ENCODE assay signal across 8 cellular contexts in the genomic region with DNA sequence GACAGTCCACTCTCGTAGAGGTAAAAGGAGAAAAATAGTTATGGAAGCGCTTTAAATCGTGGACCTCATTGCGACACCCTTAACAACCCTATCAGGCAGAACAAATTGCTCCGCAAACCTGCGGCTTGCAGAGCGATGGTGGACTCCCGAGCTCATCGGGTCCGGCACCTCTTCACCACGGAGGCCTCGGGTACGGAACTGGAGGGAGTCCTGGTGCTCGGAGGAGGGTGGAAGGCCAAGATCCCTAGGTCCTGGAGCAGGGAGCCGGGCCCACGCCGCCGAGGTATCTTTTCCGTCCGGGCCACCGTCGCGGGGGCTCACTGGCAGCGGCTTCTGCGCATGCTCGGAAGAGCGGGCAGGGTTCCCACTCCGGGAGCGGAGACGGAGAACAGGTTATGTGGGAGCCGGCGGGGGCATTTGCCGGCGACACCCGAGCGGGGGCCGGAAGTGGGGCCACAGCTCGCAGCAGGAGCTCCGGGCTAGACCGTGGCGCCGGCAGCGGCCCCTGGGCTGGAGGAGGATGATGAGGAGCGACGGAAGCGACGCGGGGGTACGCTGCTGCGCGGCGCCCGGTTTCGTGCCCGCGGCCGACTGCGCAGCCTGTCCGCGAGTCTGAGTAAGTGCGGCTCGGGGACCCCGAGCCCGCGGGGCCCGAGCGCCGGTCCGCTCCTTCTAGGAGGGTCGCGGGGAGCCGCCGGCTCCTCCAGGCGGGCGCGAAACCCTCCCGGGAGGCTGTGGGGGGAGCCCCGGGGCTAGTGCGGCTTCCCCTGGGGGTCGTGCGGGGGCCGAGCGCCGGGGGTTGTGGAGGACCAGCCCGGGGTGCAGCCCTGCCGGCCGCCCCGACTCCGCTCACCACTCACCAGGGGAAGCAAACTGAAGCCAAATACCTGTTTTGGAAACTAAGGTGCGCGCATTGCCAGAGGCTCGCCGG. TPM values are rescaled to one million over a fixed set of nuclear protein-coding genes. Genes with fewer than 3 reads are reported as not detected.
DNase-seq lines count a peak whose midpoint lies in the region; ATAC-seq, FAIRE-seq and TF ChIP-seq lines count a peak whose summit lies in the region.

A gene (plus strand): TSS at position 349 of the 931 bp plus-strand sequence. CDS start 10,827 bp downstream, outside the sequence.

- dilution Hi-C loops in keratinocyte (cut with MboI; ENCODE audit: extremely low pct_ligation_motif_present, low sequenced_read_pairs): no loop called here

- peaks cover 67% of the 10 kb centered on the region for H3K79me2 ChIP-seq in keratinocyte (ENCODE audit: control insufficient read depth, insufficient read depth, low read length)

- no peak for TF ChIP-seq CTCF in AG10803 (conservative IDR thresholded peaks at IDR 0.05; ENCODE audit: low read length)
- TF ChIP-seq CTCF in keratinocyte (optimal IDR thresholded peaks at IDR 0.05 in 1 of 3, IDR thresholded peaks at IDR 0.05 in 1 of 3, conservative IDR thresholded peaks at IDR 0.05 in 1 of 3; ENCODE audit: extremely low read depth in 1 of 3, insufficient read depth in 2 of 3, low read length in 3 of 3): no peak

- ATAC-seq in GM19023 (IDR thresholded peaks at IDR 0.05; ENCODE audit: unreplicated experiment) (peak; percentile 81), HG03196 (IDR thresholded peaks at IDR 0.05; ENCODE audit: unreplicated experiment) (peak; percentile 78)

- peak within 1 kb of the TSS; percentile 96 for H3K9ac ChIP-seq in keratinocyte (ENCODE audit: control insufficient read depth, extremely low read depth, insufficient read depth, low read length)

- H3K27me3 ChIP-seq in keratinocyte (ENCODE audit: control insufficient read depth, extremely low read depth, insufficient read depth, low read length): no peaks in the 10 kb centered on the region

- DNase-seq in AG10803 (ENCODE audit: low read depth): peak; percentile 88
- DNase-seq in NCI-H345 treated with DMSO at 0.1 percent for 48 hours (lab: John Stamatoyannopoulos, UW; ENCODE audit: unreplicated experiment): peak; percentile 92
- DNase-seq in activated CD4-positive, CD25-positive, alpha-beta regulatory T cell treated with anti-CD3 and anti-CD28 coated beads, Interleukin-2, amount 50 U/mL, for 16 hours (ENCODE audit: low read depth, low spot score): peak; percentile 75
- DNase-seq in cerebellar cortex (ENCODE audit: low spot score): peak; percentile 88
- no peak for DNase-seq in keratinocyte (ENCODE audit: low read depth, low spot score)
- DNase-seq in stimulated activated CD4-positive, alpha-beta T cell treated with anti-CD3 and anti-CD28 coated beads, Interleukin-12 subunit alpha, Interleukin-12 subunit beta, amount 100 ng/mL, for 48 hours (ENCODE audit: low read depth in 2 of 3, low spot score in 1 of 3): peak; percentile 77 to 86 (median 84)

- peak within 1 kb of the TSS; percentile 99 for H3K4me2 ChIP-seq in keratinocyte (ENCODE audit: control insufficient read depth, extremely low read depth, insufficient read depth, low read depth, low read length)

- no peaks in the 10 kb centered on the region for H3K36me3 ChIP-seq in keratinocyte (ENCODE audit: control insufficient read depth in 2 of 2, extremely low read depth in 1 of 2, insufficient read depth in 2 of 2, low read length in 2 of 2)

- H3K9me1 ChIP-seq in keratinocyte (ENCODE audit: control insufficient read depth, extremely low read depth, insufficient read depth, low read length): no peaks in the 10 kb centered on the region

- H3K4me1 ChIP-seq in keratinocyte (ENCODE audit: control insufficient read depth, extremely low read depth, insufficient read depth, low read length): peaks cover 28% of the 10 kb centered on the region

- H3K9me3 ChIP-seq in keratinocyte (ENCODE audit: control insufficient read depth, low read depth, low read length): no peaks in the 10 kb centered on the region

- H3K4me3 ChIP-seq in AG10803 (ENCODE audit: low read length): peak within 1 kb of the TSS; percentile 86
- H3K4me3 ChIP-seq in keratinocyte (ENCODE audit: control insufficient read depth in 2 of 3, extremely low read depth in 1 of 3, insufficient read depth in 2 of 3, low read depth in 1 of 3, low read length in 3 of 3): peak within 1 kb of the TSS; percentile 92 to 97 (median 95)

- peak within 1 kb of the TSS; percentile 97 for H3K27ac ChIP-seq in keratinocyte (ENCODE audit: control insufficient read depth, insufficient read depth, low read length)

- H2AFZ ChIP-seq in keratinocyte (ENCODE audit: control insufficient read depth, low read length): peak within 1 kb of the TSS; percentile 97

- H4K20me1 ChIP-seq in keratinocyte (ENCODE audit: control insufficient read depth, extremely low read depth, insufficient read depth, low read length): no peaks in the 10 kb centered on the region

- peak; percentile 49 for FAIRE-seq in keratinocyte (lab: Jason Lieb, UNC)

RNA-seq across cellular contexts. Expression of the gene that starts here (rescaled TPM):
- polyA plus RNA-seq in keratinocyte: 6.1 to 12.8 TPM (median 8.7 TPM) in 3 replicates
- polyA plus RNA-seq in keratinocyte (2011; ENCODE audit: low read depth): 4.7 TPM
- polyA plus RNA-seq in keratinocyte (2011; cell fraction: cytosol; rRNA removed): 3.6 and 8.1 TPM in 2 replicates
- polyA plus RNA-seq in keratinocyte (2011; cell fraction: nucleus; rRNA removed): 7.5 and 11.6 TPM in 2 replicates
- 5.2 and 5.6 TPM in 2 replicates for polyA plus RNA-seq in keratinocyte (2012; ENCODE audit: low replicate concordance)
- 1.2 to 6.3 TPM (median 4.3 TPM) in 3 replicates for polyA minus RNA-seq in keratinocyte
- 4.4 TPM for polyA minus RNA-seq in keratinocyte (2011; cell fraction: cytosol; rRNA and poly(A)+ RNA removed)
- 7.0 and 11.3 TPM in 2 replicates for polyA minus RNA-seq in keratinocyte (2011; cell fraction: nucleus; rRNA and poly(A)+ RNA removed)
